8 cellular contexts compared by ENCODE assay signal in genomic region chr5:6632324-6632930, GRCh38. TPM values are rescaled to one million over a fixed set of nuclear protein-coding genes. Genes with fewer than 3 reads are reported as not detected.
A peak's percentile ranks its signal among the peaks of the same experiment; 100 is the strongest.
DNase-seq lines count a peak whose midpoint lies in the region; ATAC-seq, FAIRE-seq and TF ChIP-seq lines count a peak whose summit lies in the region.

No MANE protein-coding gene starts in this region.

- H3K4me3 Mint-ChIP-seq in naive B cell: peak overlapping the region; percentile 92 to 98 (median 96)

- DNase-seq in Ammon's horn (ENCODE audit: low spot score) (peak; percentile 14), RPMI7951 (ENCODE audit: low read depth) (peak; percentile 42), endothelial cell of umbilical vein (ENCODE audit: low read depth, low spot score) (no peak), naive B cell (no peak), retina (no peak), NAMALWA (ENCODE audit: low spot score) (no peak)

- dilution Hi-C loops in endothelial cell of umbilical vein (cut with MboI; ENCODE audit: extremely low pct_ligation_motif_present, low sequenced_read_pairs): loop anchor here (25.0 kb wide), 1 partner anchor 105 kb away; no protein-coding TSS in a partner anchor

- CTCF ChIA-PET in endothelial cell of umbilical vein (lab: Charles Lee): interaction anchor here (1.0 to 4.6 kb wide), 8 partner anchors 8 to 113 kb away, joined by 3 to 59 read pairs (median 6); partner anchors contain the start of gene TENT4A

- peaks cover 19% of the 10 kb centered on the region for H3K4me1 ChIP-seq in endothelial cell of umbilical vein (ENCODE audit: control insufficient read depth, extremely low read depth, insufficient read depth, low read length)

- H3K79me2 ChIP-seq in endothelial cell of umbilical vein (ENCODE audit: control insufficient read depth, insufficient read depth, low read length): peaks cover 67% of the 10 kb centered on the region

- intact Hi-C loops in endothelial cell of umbilical vein (cut with micrococcal nuclease): loop anchor here (2.0 kb wide), 2 partner anchors 210 to 254 kb away; partner anchors contain the start of gene MED10

- peak; percentile 4 for FAIRE-seq in endothelial cell of umbilical vein (lab: Jason Lieb, UNC)

- TF ChIP-seq POLR2A in endothelial cell of umbilical vein (IDR thresholded peaks at IDR 0.05; ENCODE audit: low read depth, low read length): no peak

- peaks cover 35 to 53% (median 43%) of the 10 kb centered on the region in 3 donors for H3K4me1 Mint-ChIP-seq in naive B cell

- no peaks in the 10 kb centered on the region for H3K9me1 ChIP-seq in endothelial cell of umbilical vein (replicated peaks; ENCODE audit: control insufficient read depth, extremely low read depth, insufficient read depth, low read length)

- peak in 1 of 2 donors; percentile 9 for TF ChIP-seq CTCF in endothelial cell of umbilical vein (IDR thresholded peaks at IDR 0.05; ENCODE audit: extremely low read depth in 1 of 2, insufficient read depth in 1 of 2, low read depth in 1 of 2, low read length in 2 of 2)

- H2AFZ ChIP-seq in endothelial cell of umbilical vein (ENCODE audit: low read depth, low read length): peak overlapping the region; percentile 90

- H3K27me3 Mint-ChIP-seq in naive B cell: no peaks in the 10 kb centered on the region

- H3K27me3 ChIP-seq in endothelial cell of umbilical vein (ENCODE audit: control insufficient read depth in 2 of 2, insufficient read depth in 2 of 2, low read length in 2 of 2): no peaks in the 10 kb centered on the region

- H4K20me1 ChIP-seq in endothelial cell of umbilical vein (replicated peaks; ENCODE audit: control insufficient read depth, extremely low read depth, insufficient read depth, low read length): peaks cover 2% of the 10 kb centered on the region

- no peaks in the 10 kb centered on the region for H3K9me3 ChIP-seq in endothelial cell of umbilical vein (replicated peaks; ENCODE audit: control insufficient read depth, insufficient read depth, low read length)

- peaks cover 6 to 8% of the 10 kb centered on the region in 2 donors for H3K36me3 Mint-ChIP-seq in naive B cell

- peak overlapping the region; percentile 97 for H3K9ac ChIP-seq in endothelial cell of umbilical vein (replicated peaks; ENCODE audit: extremely low read depth, insufficient read depth, low read length)

- peak overlapping the region; percentile 99 to 100 (median 99) for H3K27ac Mint-ChIP-seq in naive B cell

- H3K4me2 ChIP-seq in endothelial cell of umbilical vein (ENCODE audit: insufficient read depth, low read length): peak overlapping the region; percentile 87

- H3K4me3 ChIP-seq in endothelial cell of umbilical vein (replicated peaks in 1 of 3; ENCODE audit: insufficient read depth in 1 of 3, low read depth in 1 of 3, low read length in 3 of 3): peak overlapping the region; percentile 55 to 79 (median 75)

- ATAC-seq in GM18873 (IDR thresholded peaks at IDR 0.05; ENCODE audit: low FRiP score, unreplicated experiment) (peak; percentile 28), HG03108 (IDR thresholded peaks at IDR 0.05; ENCODE audit: unreplicated experiment) (peak; percentile 18), naive B cell (ENCODE audit: low read depth in 2 of 2) (peak; percentile 20 to 21)

- POLR2A ChIA-PET in endothelial cell of umbilical vein (lab: Charles Lee): interaction anchor here (1.0 to 2.0 kb wide), 5 partner anchors 8 to 101 kb away, joined by 3 to 9 read pairs (median 3); partner anchors contain the start of gene TENT4A

- peak overlapping the region; percentile 99 for H3K27ac ChIP-seq in endothelial cell of umbilical vein (ENCODE audit: insufficient read depth, low read depth, low read length)

- BruUV-seq in endothelial cell of umbilical vein (replicated peaks; lab: Mats Ljungman, UMichigan): no TSS peak

- peaks cover 5 to 18% of the 10 kb centered on the region in 2 experiments for H3K36me3 ChIP-seq in endothelial cell of umbilical vein (ENCODE audit: control insufficient read depth in 2 of 2, extremely low read depth in 1 of 2, insufficient read depth in 2 of 2, low read length in 2 of 2)

- no peaks in the 10 kb centered on the region for H3K9me3 Mint-ChIP-seq in naive B cell

TF ChIP-seq in endothelial cell of umbilical vein, 7 proteins besides CTCF, POLR2A, EP300 and RAD21:
- TF ChIP-seq MAX (IDR thresholded peaks at IDR 0.05; ENCODE audit: insufficient read depth, insufficient read length) (no peak), EZH2 (IDR thresholded peaks at IDR 0.05; ENCODE audit: borderline replicate concordance, low read depth, low read length, severe bottlenecking) (no peak), FOS (IDR thresholded peaks at IDR 0.05; ENCODE audit: borderline replicate concordance, insufficient read depth, low read length) (no peak), JUN (IDR thresholded peaks at IDR 0.05; ENCODE audit: borderline replicate concordance, insufficient read depth, insufficient read length, low read depth) (no peak), MYC (IDR thresholded peaks at IDR 0.05; ENCODE audit: low read depth, low read length) (no peak), POLR2AphosphoS5 (IDR thresholded peaks at IDR 0.05; ENCODE audit: insufficient read depth, low read depth, low read length) (no peak), GATA2 (IDR thresholded peaks at IDR 0.05; ENCODE audit: insufficient read depth, insufficient read length, low read depth, low read length) (no peak)

RNA-seq across cellular contexts. Expression of gene NSUN2, which starts 0.4 kb away (rescaled TPM):
- total RNA-seq in RPMI7951 (2014; rRNA removed; shearing (Covaris generic)): 19.3 and 20.6 TPM in 2 replicates
- 73.0 and 85.4 TPM in 2 replicates for total RNA-seq in endothelial cell of umbilical vein
- polyA plus RNA-seq in endothelial cell of umbilical vein (40.7 and 53.7 TPM in 2 replicates), naive B cell (ENCODE audit: low read depth in 6 of 6) (10 to 100 TPM; 35.2 to 56.0 (median 46.0) TPM)
- polyA plus RNA-seq in endothelial cell of umbilical vein (2011; cell fraction: cytosol; rRNA removed): 49.1 and 52.7 TPM in 2 replicates
- polyA plus RNA-seq in endothelial cell of umbilical vein (2011; cell fraction: nucleus; rRNA removed): 169 and 200 TPM in 2 replicates
- 55.7 and 69.0 TPM in 2 replicates for polyA plus RNA-seq in endothelial cell of umbilical vein (2012)
- 54.9 and 63.4 TPM in 2 replicates for polyA minus RNA-seq in endothelial cell of umbilical vein
- 80.2 TPM for polyA minus RNA-seq in endothelial cell of umbilical vein (2011; cell fraction: cytosol; rRNA and poly(A)+ RNA removed)
- 59.6 and 69.7 TPM in 2 replicates for polyA minus RNA-seq in endothelial cell of umbilical vein (2011; cell fraction: nucleus; rRNA and poly(A)+ RNA removed)

RNA-seq across cellular contexts. Expression of gene SRD5A1, which starts 0.8 kb away (rescaled TPM):
- 22.5 and 23.4 TPM in 2 replicates for total RNA-seq in RPMI7951 (2014; rRNA removed; shearing (Covaris generic))
- 12.4 and 14.8 TPM in 2 replicates for total RNA-seq in endothelial cell of umbilical vein
- polyA plus RNA-seq in endothelial cell of umbilical vein: 11.6 and 16.6 TPM in 2 replicates
- polyA plus RNA-seq in endothelial cell of umbilical vein (2011; cell fraction: cytosol; rRNA removed): 5.6 and 7.0 TPM in 2 replicates
- 8.0 and 9.0 TPM in 2 replicates for polyA plus RNA-seq in endothelial cell of umbilical vein (2011; cell fraction: nucleus; rRNA removed)
- 6.4 and 7.8 TPM in 2 replicates for polyA plus RNA-seq in endothelial cell of umbilical vein (2012)
- 6.6 and 8.3 TPM in 2 replicates for polyA minus RNA-seq in endothelial cell of umbilical vein
- polyA minus RNA-seq in endothelial cell of umbilical vein (2011; cell fraction: cytosol; rRNA and poly(A)+ RNA removed): 37.5 TPM
- 7.0 and 7.5 TPM in 2 replicates for polyA minus RNA-seq in endothelial cell of umbilical vein (2011; cell fraction: nucleus; rRNA and poly(A)+ RNA removed)
- polyA plus RNA-seq in naive B cell (ENCODE audit: low read depth in 6 of 6): 10 to 100 TPM in 5 of 6 donors, 1 to 10 TPM in 1; 8.6 to 43.7 (median 13.3) TPM

Comparison
In these comparisons a context has a peak if more than half of its experiments do, and no peak if none do; other contexts are left out.
1. DNase-seq: peak in Ammon's horn (single experiment) and RPMI7951 (single experiment); none in endothelial cell of umbilical vein (single experiment), naive B cell (single experiment), retina (single experiment) and NAMALWA (single experiment).
2. Peak in every context shown above with its lines, with median percentiles within 50 percentile points of each other: ATAC-seq.